In genomic region chr5:143073761-143074160, GRCh38 we compare ENCODE assay signal across 34 cellular contexts.
"Had no signal": no experiment of that assay in that cellular context is flagged by ENCODE, and none has a peak within 500 bp of the region (broad histone marks: within the 10 kb centered on the region; RNA-seq: fewer than 3 reads in every experiment).

No MANE protein-coding gene starts in this region.

- ATAC-seq: activated CD8-positive, alpha-beta T cell treated with anti-CD3 and anti-CD28 coated beads for 36 hours; activated naive CD4-positive, alpha-beta T cell treated with anti-CD3 and anti-CD28 coated beads, Interleukin-2, amount 50 U/mL, for 72 hours; activated T-cell treated with anti-CD3 and anti-CD28 coated beads, Interleukin-2, amount 50 U/mL, for 4 hours; activated T-cell treated with anti-CD3 and anti-CD28 coated beads, Interleukin-2, amount 50 U/mL, for 72 hours; activated T-helper 17 cell treated with anti-CD3 and anti-CD28 coated beads, Interleukin-2, amount 50 U/mL, for 72 hours; body of pancreas had no signal

- FAIRE-seq: astrocyte, TTC549 had no signal

- DNase-seq: activated B cell treated with CpG ODN at 0.5 μM for 24 hours; activated CD4-positive, alpha-beta memory T cell treated with anti-CD3 and anti-CD28 coated beads for 36 hours; activated CD4-positive, alpha-beta T cell treated with anti-CD3 and anti-CD28 coated beads for 4 hours; activated CD4-positive, alpha-beta T cell treated with anti-CD3 and anti-CD28 coated beads, Interleukin-2, amount 10 ng/mL, durations not matched to agents 24 days and 14 days; activated CD4-positive, alpha-beta T cell treated with anti-CD3 and anti-CD28 coated beads, Interleukin-2, amount 50 U/mL, for 1 hour; activated CD4-positive, alpha-beta T cell treated with anti-CD3 and anti-CD28 coated beads, Interleukin-2, amount 50 U/mL, for 4 hours; activated CD4-positive, CD25-positive, alpha-beta regulatory T cell treated with anti-CD3 and anti-CD28 coated beads, Interleukin-2, amount 50 U/mL, for 72 hours; activated CD8-positive, alpha-beta memory T cell treated with anti-CD3 and anti-CD28 coated beads, Interleukin-2, amount 50 U/mL, for 4 hours; activated CD8-positive, alpha-beta T cell treated with anti-CD3 and anti-CD28 coated beads for 36 hours; activated effector memory CD4-positive, alpha-beta T cell treated with anti-CD3 and anti-CD28 coated beads, Interleukin-2, amount 50 U/mL, for 16 hours; activated gamma-delta T cell treated with Interleukin-2 at 50 U/mL for 16 hours; activated naive CD4-positive, alpha-beta T cell; activated naive CD4-positive, alpha-beta T cell treated with anti-CD3 and anti-CD28 coated beads for 36 hours; activated naive CD4-positive, alpha-beta T cell treated with anti-CD3 and anti-CD28 coated beads, Interleukin-2, amount 50 U/mL, for 16 hours; activated naive CD8-positive, alpha-beta T cell treated with anti-CD3 and anti-CD28 coated beads for 36 hours; activated T-cell treated with anti-CD3 and anti-CD28 coated beads for 4 hours; activated T-cell treated with anti-CD3 and anti-CD28 coated beads, Interleukin-2, amount 50 U/mL, for 1 hour; activated T-cell treated with anti-CD3 and anti-CD28 coated beads, Interleukin-2, amount 50 U/mL, for 4 hours; activated T-cell treated with anti-CD3 and anti-CD28 coated beads, Interleukin-2, amount 50 U/mL, for 72 hours; adrenal gland; amniotic stem cell; aorta; body of pancreas; brain microvascular endothelial cell; central memory CD4-positive, alpha-beta T cell; T-helper 1 cell; T-helper 2 cell; T-helper 9 cell had no signal

- H3K4me1 ChIP-seq: adrenal gland, body of pancreas, breast epithelium had no signal

- H3K4me3 ChIP-seq: adrenal gland, body of pancreas, breast epithelium had no signal

- H3K9me3 ChIP-seq: adrenal gland, body of pancreas, breast epithelium had no signal

- H3K36me3 ChIP-seq: adrenal gland, brain microvascular endothelial cell, breast epithelium had no signal

- H3K27me3 ChIP-seq: adrenal gland, body of pancreas, brain microvascular endothelial cell, breast epithelium had no signal

- H3K27ac ChIP-seq: adrenal gland, body of pancreas, brain microvascular endothelial cell, breast epithelium, VCaP had no signal
